In the genomic region with DNA sequence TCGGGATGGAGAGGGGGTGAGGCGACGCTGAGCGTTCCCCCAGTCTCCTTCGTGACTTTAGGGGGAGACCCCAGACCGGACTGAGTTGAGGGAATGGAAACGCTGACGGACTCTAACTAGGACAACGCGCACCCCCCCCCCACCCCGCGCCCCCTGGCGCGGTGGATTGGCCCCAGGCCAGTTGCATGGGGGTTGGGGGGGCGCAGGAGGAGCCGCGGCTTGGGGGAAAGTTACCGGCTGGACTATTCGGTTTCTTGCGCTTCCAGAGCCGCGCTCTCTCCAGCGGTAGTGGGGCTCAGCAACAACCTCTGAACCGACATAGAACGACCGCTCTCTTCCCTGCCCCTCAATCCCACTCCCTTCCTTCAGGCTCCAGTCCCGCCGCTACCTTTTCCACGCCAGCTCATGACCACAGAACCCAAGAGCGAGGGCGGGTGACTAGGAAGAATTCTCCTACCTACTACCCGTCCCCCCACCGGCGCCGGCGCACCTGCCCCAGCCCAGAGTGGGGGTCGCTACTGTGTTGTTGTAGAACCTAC, we compare ENCODE assay signal across 6 cellular contexts. TPM values are rescaled to one million over a fixed set of nuclear protein-coding genes. Genes with fewer than 3 reads are reported as not detected.
DNase-seq lines count a peak whose midpoint lies in the region; ATAC-seq and TF ChIP-seq lines count a peak whose summit lies in the region.

No MANE protein-coding gene starts in this region.

- TF ChIP-seq CTCF in tibial nerve (IDR thresholded peaks at IDR 0.05), result no peak

- TF ChIP-seq EP300 in tibial nerve (IDR thresholded peaks at IDR 0.05), result no peak

- peak overlapping the region; percentile 97 for H3K4me3 ChIP-seq in H7 (ENCODE audit: insufficient read depth, low read depth, low read length)
- peak overlapping the region; percentile 96 for H3K4me3 ChIP-seq in SK-N-MC
- H3K4me3 ChIP-seq in right cardiac atrium (ENCODE audit: low read length), result peak overlapping the region; percentile 87
- peak overlapping the region; percentile 58 to 94 (median 78) for H3K4me3 ChIP-seq in tibial nerve

- intact Hi-C loops in right cardiac atrium (cut with DNase I), result no loop called here

- no peak for TF ChIP-seq POLR2A in tibial nerve (IDR thresholded peaks at IDR 0.05)

- H3K27ac ChIP-seq in SK-N-MC, result peak overlapping the region; percentile 96
- peak overlapping the region; percentile 98 for H3K27ac ChIP-seq in right cardiac atrium (ENCODE audit: low read length)
- H3K27ac ChIP-seq in tibial nerve, result peak overlapping the region; percentile 88 to 99 (median 98)

- DNase-seq in H7, result peak; percentile 73
- no peak for DNase-seq in SK-N-MC (ENCODE audit: low read depth, low spot score)
- DNase-seq in right cardiac atrium, result peak in 2 of 3 donors; percentile 72 to 77
- DNase-seq in tibial nerve (ENCODE audit: low spot score in 2 of 2), result no peak
- no peak for DNase-seq in NK-92 (lab: John Stamatoyannopoulos, UW; ENCODE audit: unreplicated experiment)

- WGBS in right cardiac atrium, result under 1% methylated on average over 37 of the region's 37 CpGs
- WGBS in tibial nerve, 2 donors, result 1% methylated on average over 36 to 37 of the region's 37 CpGs

- peak overlapping the region; percentile 87 for H3K9ac ChIP-seq in SK-N-MC (ENCODE audit: insufficient read length)

- H3K4me1 ChIP-seq in right cardiac atrium (ENCODE audit: control insufficient read depth, insufficient read depth, low read length) (peaks cover 23% of the 10 kb centered on the region), tibial nerve (peaks cover 0 to 66% (median 55%) of the 10 kb centered on the region in 4 donors)

- no peaks in the 10 kb centered on the region for H3K9me3 ChIP-seq in SK-N-MC (ENCODE audit: low read depth, low read length)
- no peaks in the 10 kb centered on the region for H3K9me3 ChIP-seq in right cardiac atrium (ENCODE audit: control insufficient read depth, low read length)
- H3K9me3 ChIP-seq in tibial nerve, result no peaks in the 10 kb centered on the region

- ATAC-seq in right cardiac atrium (no peak), HG02610 (IDR thresholded peaks at IDR 0.05; ENCODE audit: unreplicated experiment) (no peak)

- H3K36me3 ChIP-seq in H7 (replicated peaks; ENCODE audit: control insufficient read depth, insufficient read depth, low read length) (no peaks in the 10 kb centered on the region), SK-N-MC (ENCODE audit: insufficient read depth, low read length) (no peaks in the 10 kb centered on the region), tibial nerve (no peaks in the 10 kb centered on the region)

- peaks cover 2% of the 10 kb centered on the region; the same call in 1 of the 2 replicates for H3K27me3 ChIP-seq in H7 (ENCODE audit: control insufficient read depth, insufficient read depth, low read length)
- H3K27me3 ChIP-seq in right cardiac atrium (ENCODE audit: control insufficient read depth, insufficient read depth), result no peaks in the 10 kb centered on the region
- no peaks in the 10 kb centered on the region for H3K27me3 ChIP-seq in tibial nerve

RNA-seq across cellular contexts. Expression of a gene that starts 0.7 kb away (rescaled TPM):
- 39.2 and 40.6 TPM in 2 replicates for total RNA-seq in H7 (2014; rRNA removed; shearing (Covaris generic))
- total RNA-seq in right cardiac atrium, result 10 to 100 TPM; 40.3 to 66.6 (median 52.7) TPM
- polyA plus RNA-seq in right cardiac atrium, result 41.7 TPM
- 10 to 100 TPM; 44.6 to 53.4 (median 49.5) TPM for total RNA-seq in tibial nerve

RNA-seq across cellular contexts. Expression of a gene that starts 9.9 kb away (rescaled TPM):
- total RNA-seq in H7 (2014; rRNA removed; shearing (Covaris generic)), result 0.21 and 1.00 TPM in 2 replicates
- total RNA-seq in right cardiac atrium, result not detected
- polyA plus RNA-seq in right cardiac atrium, result not detected
- total RNA-seq in tibial nerve, result 1 to 10 TPM in 1 of 4 donors, not detected in 3; 1.5 TPM

RNA-seq across cellular contexts. Expression of a gene that starts 20.2 kb away (rescaled TPM):
- total RNA-seq in H7 (2014; rRNA removed; shearing (Covaris generic)), result 152 and 177 TPM in 2 replicates
- total RNA-seq in right cardiac atrium, result 10 to 100 TPM; 22.8 to 32.7 (median 25.2) TPM
- polyA plus RNA-seq in right cardiac atrium, result 25.3 TPM
- 10 to 100 TPM; 17.4 to 33.6 (median 23.6) TPM for total RNA-seq in tibial nerve

RNA-seq across cellular contexts. Expression of a gene that starts 28.8 kb away (rescaled TPM):
- total RNA-seq in H7 (2014; rRNA removed; shearing (Covaris generic)), result 342 and 347 TPM in 2 replicates
- 10 to 100 TPM; 19.9 to 28.1 (median 23.4) TPM for total RNA-seq in right cardiac atrium
- 28.9 TPM for polyA plus RNA-seq in right cardiac atrium
- 10 to 100 TPM; 35.2 to 40.5 (median 37.3) TPM for total RNA-seq in tibial nerve

RNA-seq across cellular contexts. Expression of a gene that starts 30.3 kb away (rescaled TPM):
- total RNA-seq in H7 (2014; rRNA removed; shearing (Covaris generic)), result 0.31 and 1.5 TPM in 2 replicates
- total RNA-seq in right cardiac atrium, result under 1 TPM in 3 of 4 donors, not detected in 1; 0.25 to 0.33 (median 0.32) TPM
- polyA plus RNA-seq in right cardiac atrium, result 0.23 TPM
- total RNA-seq in tibial nerve, result 1 to 10 TPM in 3 of 4 donors, under 1 TPM in 1; 0.90 to 4.2 (median 1.7) TPM

Comparison
In these comparisons a context has a peak if more than half of its experiments do, and no peak if none do; other contexts are left out.
1. DNase-seq: peak in H7 (single experiment) and right cardiac atrium (2 of 3); none in SK-N-MC (single experiment), tibial nerve (0 of 2) and NK-92 (single experiment).
2. Peak in every context shown above with its lines, with median percentiles within 50 percentile points of each other: H3K4me3 ChIP-seq and H3K27ac ChIP-seq.